Comparison of ENCODE assay signal across 8 cellular contexts in the genomic region with DNA sequence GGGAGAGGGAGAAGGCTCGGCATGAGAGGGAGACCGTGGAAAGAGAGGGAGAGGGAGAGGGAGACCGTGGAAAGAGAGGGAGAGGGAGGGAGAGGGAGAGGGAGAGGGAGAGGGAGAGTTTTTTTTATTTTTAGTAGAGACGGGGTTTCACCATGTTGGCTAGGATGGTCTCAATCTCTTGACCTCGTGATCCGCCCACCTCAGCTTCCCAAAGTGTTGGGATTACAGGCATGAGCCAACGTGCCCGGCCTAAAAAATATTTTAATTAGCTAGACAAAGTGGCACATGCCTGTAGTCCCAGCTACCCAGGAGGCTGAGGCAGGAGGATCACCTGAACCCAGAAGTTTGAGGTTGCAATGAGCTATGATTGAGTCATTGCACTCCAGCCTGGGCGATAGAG. TPM values are rescaled to one million over a fixed set of nuclear protein-coding genes. Genes with fewer than 3 reads are reported as not detected.
DNase-seq lines count a peak whose midpoint lies in the region; ATAC-seq, FAIRE-seq and TF ChIP-seq lines count a peak whose summit lies in the region.
"Not testable (repeated sequence)": the region's sequence is repeated elsewhere in the genome, so short reads cannot be mapped to it uniquely, and the experiment has no call there.

No MANE protein-coding gene starts in this region.

- ATAC-seq in left lobe of liver, HepG2: not testable (repeated sequence)

- not testable (repeated sequence) for H4K20me1 ChIP-seq in HepG2 (ENCODE audit: insufficient read depth, low read length)

- not testable (repeated sequence) for H2AFZ ChIP-seq in HepG2 (ENCODE audit: low read length)

- 42% methylated on average over 9 of the region's 9 CpGs for WGBS in HepG2 (ENCODE audit: low lambda C conversion rate)

- not testable (repeated sequence) for H3K36me3 ChIP-seq in HepG2 (replicated peaks in 1 of 2; ENCODE audit: control insufficient read depth in 1 of 2, insufficient read depth in 2 of 2, low read length in 2 of 2); neutrophil

- POLR2A ChIA-PET in HepG2 (lab: Yijun Ruan, JAX), result not testable (repeated sequence)

- peak; percentile 29 for DNase-seq in activated CD8-positive, alpha-beta memory T cell treated with anti-CD3 and anti-CD28 coated beads, Interleukin-2, amount 50 U/mL, for 48 hours
- DNase-seq in coronary artery (ENCODE audit: low spot score), result peak; percentile 5
- DNase-seq in fibroblast of villous mesenchyme (ENCODE audit: low read depth); HepG2 (ENCODE audit: low spot score): not testable (repeated sequence)
- peak; percentile 16 for DNase-seq in islet precursor cell
- peak; percentile 18 for DNase-seq in left lobe of liver (ENCODE audit: low spot score)
- peak; percentile 51 for DNase-seq in posterior vena cava (ENCODE audit: low spot score)

- not testable (repeated sequence) for H3K9me3 ChIP-seq in HepG2 (ENCODE audit: low read length); neutrophil

- not testable (repeated sequence) for H3K4me2 ChIP-seq in HepG2 (ENCODE audit: low read depth, low read length)

- TF ChIP-seq CTCF in coronary artery (IDR thresholded peaks at IDR 0.05); fibroblast of villous mesenchyme (IDR thresholded peaks at IDR 0.05; ENCODE audit: insufficient read depth, low read depth, low read length); HepG2 (CRISPR knock-in tag; IDR thresholded peaks at IDR 0.05); neutrophil (IDR thresholded peaks at IDR 0.05): not testable (repeated sequence)

- H3K4me3 ChIP-seq in coronary artery; HepG2 (replicated peaks in 1 of 3; ENCODE audit: insufficient read depth in 1 of 3, low read depth in 2 of 3, low read length in 3 of 3); neutrophil (ENCODE audit: low read depth in 1 of 2, low read length in 1 of 2): not testable (repeated sequence)
- H3K4me3 ChIP-seq in fibroblast of villous mesenchyme (ENCODE audit: low read depth, low read length), result peak overlapping the region; percentile 12

- not testable (repeated sequence) for H3K27ac ChIP-seq in coronary artery; HepG2 (ENCODE audit: extremely low read length, insufficient read depth, low read length)
- peak overlapping the region; percentile 91 for H3K27ac ChIP-seq in neutrophil

- not testable (repeated sequence) for H3K4me1 ChIP-seq in HepG2 (ENCODE audit: insufficient read depth, low read length)
- H3K4me1 ChIP-seq in neutrophil (ENCODE audit: control insufficient read depth in 1 of 2, insufficient read depth in 1 of 2, low read depth in 1 of 2, low read length in 1 of 2), result peaks cover 61 to 68% of the 10 kb centered on the region in 2 experiments

- not testable (repeated sequence) for TF ChIP-seq POLR2A in HepG2 (IDR thresholded peaks at IDR 0.05; ENCODE audit: insufficient read depth in 1 of 2, low read depth in 2 of 2, low read length in 2 of 2)

- CTCF ChIA-PET in HepG2 (lab: Yijun Ruan, JAX; ENCODE audit: low intra/inter-chr PET ratio, low total read pairs), result not testable (repeated sequence)

- TF ChIP-seq RAD21 in HepG2 (CRISPR knock-in tag; IDR thresholded peaks at IDR 0.05), result not testable (repeated sequence)

- FAIRE-seq in HepG2 (lab: Jason Lieb, UNC), result not testable (repeated sequence)

- in situ Hi-C loops in HepG2 (cut with HindIII; ENCODE audit: extremely low pct_ligation_motif_present, low pct_unique_long_range_greater_than_20kb), result not testable (repeated sequence)

- intact Hi-C loops in HepG2 (cut with micrococcal nuclease; ENCODE audit: unreplicated experiment); posterior vena cava (cut with DNase I): not testable (repeated sequence)

- not testable (repeated sequence) for BruUV-seq in HepG2 (replicated peaks; lab: Mats Ljungman, UMichigan)

- not testable (repeated sequence) for H3K9ac ChIP-seq in HepG2 (ENCODE audit: insufficient read depth, low read depth, low read length)

- H3K27me3 ChIP-seq in HepG2 (ENCODE audit: control insufficient read depth in 1 of 2, insufficient read depth in 2 of 2, low read length in 2 of 2); neutrophil: not testable (repeated sequence)

- H3K79me2 ChIP-seq in HepG2 (ENCODE audit: insufficient read depth, low read length), result not testable (repeated sequence)

- not testable (repeated sequence) for TF ChIP-seq EP300 in HepG2 (IDR thresholded peaks at IDR 0.05; ENCODE audit: low read depth in 2 of 2, low read length in 2 of 2); HepG2 (CRISPR knock-in tag; IDR thresholded peaks at IDR 0.05; ENCODE audit: borderline replicate concordance)

TF ChIP-seq in HepG2, 621 proteins besides CTCF, POLR2A, EP300 and RAD21:
- peak; percentile 72 for TF ChIP-seq HNRNPK (IDR thresholded peaks at IDR 0.05; ENCODE audit: low read depth, low read length, poor library complexity, severe bottlenecking)

RNA-seq across cellular contexts. Expression of gene ASCC2, which starts 21.0 kb away (rescaled TPM):
- total RNA-seq in fibroblast of villous mesenchyme, result 33.7 and 35.4 TPM in 2 replicates
- total RNA-seq in left lobe of liver, result 46.9 TPM
- 24.3 and 26.3 TPM in 2 replicates for total RNA-seq in HepG2 (2016; rRNA removed; fragmentation: Illumina TruSeq; extraction: Trizol)
- 17.6 and 18.6 TPM in 2 replicates for total RNA-seq in HepG2 (2016; cell fraction: cytosol; rRNA removed; fragmentation: Illumina TruSeq; extraction: Trizol; ENCODE audit: low read depth)
- total RNA-seq in HepG2 (2016; cell fraction: insoluble cytoplasmic fraction; rRNA removed; fragmentation: Illumina TruSeq; extraction: Trizol), result 22.7 and 27.6 TPM in 2 replicates
- total RNA-seq in HepG2 (2016; cell fraction: membrane; rRNA removed; fragmentation: Illumina TruSeq; extraction: Trizol), result 25.1 and 25.9 TPM in 2 replicates
- 25.8 and 29.0 TPM in 2 replicates for total RNA-seq in HepG2 (2016; cell fraction: nucleus; rRNA removed; fragmentation: Illumina TruSeq; extraction: Trizol)
- 26.2 and 29.9 TPM in 2 replicates for polyA plus RNA-seq in HepG2 (2011; rRNA removed)
- 17.5 and 19.1 TPM in 2 replicates for polyA plus RNA-seq in HepG2 (2011; cell fraction: cytosol; rRNA removed)
- 43.6 and 44.8 TPM in 2 replicates for polyA plus RNA-seq in HepG2 (2011; cell fraction: nucleus; rRNA removed)
- polyA plus RNA-seq in HepG2 (2012), result 21.1 and 26.8 TPM in 2 replicates
- 18.0 and 18.4 TPM in 2 replicates for polyA plus RNA-seq in HepG2 (2016; cell fraction: cytosol; fragmentation: Illumina TruSeq; extraction: Trizol; ENCODE audit: low read depth)
- polyA plus RNA-seq in HepG2 (2016; cell fraction: insoluble cytoplasmic fraction; fragmentation: Illumina TruSeq; extraction: Trizol; ENCODE audit: low read depth), result 35.0 and 42.8 TPM in 2 replicates
- 25.5 and 26.7 TPM in 2 replicates for polyA plus RNA-seq in HepG2 (2016; cell fraction: membrane; fragmentation: Illumina TruSeq; extraction: Trizol; ENCODE audit: low read depth)
- 59.5 and 59.7 TPM in 2 replicates for polyA plus RNA-seq in HepG2 (2016; cell fraction: nucleus; fragmentation: Illumina TruSeq; extraction: Trizol; ENCODE audit: insufficient read depth, low read depth)
- 45.5 and 76.2 TPM in 2 replicates for polyA minus RNA-seq in HepG2 (2011; rRNA and poly(A)+ RNA removed; ENCODE audit: low replicate concordance)
- 17.1 and 17.2 TPM in 2 replicates for polyA minus RNA-seq in HepG2 (2011; cell fraction: cytosol; rRNA and poly(A)+ RNA removed)
- 38.6 and 40.3 TPM in 2 replicates for polyA minus RNA-seq in HepG2 (2011; cell fraction: nucleus; rRNA and poly(A)+ RNA removed)
- 10 to 100 TPM; 31.3 to 37.2 TPM for total RNA-seq in posterior vena cava

RNA-seq across cellular contexts. Expression of gene MTMR3, which starts 23.9 kb away (rescaled TPM):
- total RNA-seq in fibroblast of villous mesenchyme (48.0 and 51.4 TPM in 2 replicates), left lobe of liver (12.8 TPM), HepG2 (2016; rRNA removed; fragmentation: Illumina TruSeq; extraction: Trizol) (12.6 and 15.8 TPM in 2 replicates), posterior vena cava (10 to 100 TPM; 35.8 to 37.6 TPM)
- 8.7 and 10.0 TPM in 2 replicates for total RNA-seq in HepG2 (2016; cell fraction: cytosol; rRNA removed; fragmentation: Illumina TruSeq; extraction: Trizol; ENCODE audit: low read depth)
- total RNA-seq in HepG2 (2016; cell fraction: insoluble cytoplasmic fraction; rRNA removed; fragmentation: Illumina TruSeq; extraction: Trizol), result 13.0 and 14.8 TPM in 2 replicates
- 5.7 and 6.5 TPM in 2 replicates for total RNA-seq in HepG2 (2016; cell fraction: membrane; rRNA removed; fragmentation: Illumina TruSeq; extraction: Trizol)
- total RNA-seq in HepG2 (2016; cell fraction: nucleus; rRNA removed; fragmentation: Illumina TruSeq; extraction: Trizol), result 13.8 and 18.4 TPM in 2 replicates
- polyA plus RNA-seq in HepG2 (2011; rRNA removed), result 24.8 and 29.8 TPM in 2 replicates
- 11.2 and 11.6 TPM in 2 replicates for polyA plus RNA-seq in HepG2 (2011; cell fraction: cytosol; rRNA removed)
- 118 TPM in 2 replicates for polyA plus RNA-seq in HepG2 (2011; cell fraction: nucleus; rRNA removed)
- 13.5 and 15.0 TPM in 2 replicates for polyA plus RNA-seq in HepG2 (2012)
- polyA plus RNA-seq in HepG2 (2016; cell fraction: cytosol; fragmentation: Illumina TruSeq; extraction: Trizol; ENCODE audit: low read depth), result 0.43 and 0.50 TPM in 2 replicates
- polyA plus RNA-seq in HepG2 (2016; cell fraction: insoluble cytoplasmic fraction; fragmentation: Illumina TruSeq; extraction: Trizol; ENCODE audit: low read depth), result 7.1 and 8.6 TPM in 2 replicates
- polyA plus RNA-seq in HepG2 (2016; cell fraction: membrane; fragmentation: Illumina TruSeq; extraction: Trizol; ENCODE audit: low read depth), result 1.5 and 1.7 TPM in 2 replicates
- polyA plus RNA-seq in HepG2 (2016; cell fraction: nucleus; fragmentation: Illumina TruSeq; extraction: Trizol; ENCODE audit: insufficient read depth, low read depth), result 22.3 and 26.9 TPM in 2 replicates
- polyA minus RNA-seq in HepG2 (2011; rRNA and poly(A)+ RNA removed; ENCODE audit: low replicate concordance), result 28.7 and 66.5 TPM in 2 replicates
- 8.6 and 12.1 TPM in 2 replicates for polyA minus RNA-seq in HepG2 (2011; cell fraction: cytosol; rRNA and poly(A)+ RNA removed)
- polyA minus RNA-seq in HepG2 (2011; cell fraction: nucleus; rRNA and poly(A)+ RNA removed), result 38.9 and 42.6 TPM in 2 replicates
